Comparison of ENCODE assay signal across 8 cellular contexts in the genomic region with DNA sequence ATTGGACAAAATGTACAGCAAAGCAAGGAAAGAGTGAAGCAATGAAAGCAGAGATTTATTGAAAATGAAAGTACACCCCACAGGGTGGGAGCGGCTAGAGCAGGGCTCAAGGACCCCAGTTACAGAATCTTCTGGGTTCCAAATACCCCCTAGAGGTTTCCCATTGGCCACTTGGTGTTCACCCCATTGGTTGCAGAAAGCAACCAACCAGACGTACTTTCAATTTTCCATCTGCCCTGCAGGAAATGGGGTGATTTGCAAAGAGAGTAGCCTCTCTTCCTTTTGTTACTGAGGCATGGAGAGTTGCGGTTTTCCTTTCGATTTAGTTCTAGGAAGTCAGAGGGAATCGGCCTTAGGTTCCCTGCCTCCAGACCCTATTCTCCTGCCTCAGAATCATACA. TPM values are rescaled to one million over a fixed set of nuclear protein-coding genes. Genes with fewer than 3 reads are reported as not detected.
DNase-seq lines count a peak whose midpoint lies in the region; ATAC-seq and TF ChIP-seq lines count a peak whose summit lies in the region.

No MANE protein-coding gene starts in this region.

- peak overlapping the region; percentile 99 for H3K27ac Mint-ChIP-seq in CD8-positive, alpha-beta T cell
- peak overlapping the region; percentile 94 for H3K27ac Mint-ChIP-seq in activated T-helper 2 cell treated with anti-CD3 and anti-CD28 coated beads, Interferon-gamma antibody, Interleukin-2, Interleukin-4, amounts not matched to agents 10 μg/mL and 5 μg/mL and 100 μg/mL, durations not matched to agents 14 hours and 24 hours and 36 hours

- H3K4me1 Mint-ChIP-seq in CD8-positive, alpha-beta T cell (ENCODE audit: low read depth): peaks cover 77% of the 10 kb centered on the region
- H3K4me1 Mint-ChIP-seq in activated T-helper 2 cell treated with anti-CD3 and anti-CD28 coated beads, Interferon-gamma antibody, Interleukin-2, Interleukin-4, amounts not matched to agents 10 μg/mL and 5 μg/mL and 100 μg/mL, durations not matched to agents 14 hours and 24 hours and 36 hours (ENCODE audit: low read depth): peaks cover 50% of the 10 kb centered on the region

- ATAC-seq in CD8-positive, alpha-beta T cell: peak; percentile 7
- ATAC-seq in left lung (no peak), GM18907 (IDR thresholded peaks at IDR 0.05; ENCODE audit: unreplicated experiment) (no peak), GM19463 (IDR thresholded peaks at IDR 0.05; ENCODE audit: unreplicated experiment) (no peak)

- peak overlapping the region; percentile 17 for H3K4me3 ChIP-seq in CD8-positive, alpha-beta T cell (ENCODE audit: low read depth, low read length)
- H3K4me3 ChIP-seq in HL-60 (replicated peaks; ENCODE audit: insufficient read depth, low read length) (peak overlapping the region; percentile 86), left lung (peak overlapping the region; percentile 87 to 94), tibial artery (peak overlapping the region; percentile 20 to 84)

- peaks cover 6% of the 10 kb centered on the region for H3K36me3 ChIP-seq in CD8-positive, alpha-beta T cell (ENCODE audit: insufficient read depth, low read length)
- H3K36me3 ChIP-seq in left lung: peaks cover 0 to 43% of the 10 kb centered on the region in 2 donors
- peaks cover 0 to 27% (median 12%) of the 10 kb centered on the region in 3 donors for H3K36me3 ChIP-seq in tibial artery

- H3K27ac ChIP-seq in CD8-positive, alpha-beta T cell (ENCODE audit: low read depth, low read length): peak overlapping the region; percentile 24
- peak overlapping the region; percentile 81 for H3K27ac ChIP-seq in HL-60 (replicated peaks)
- H3K27ac ChIP-seq in left lung: peak overlapping the region; percentile 91 to 93
- H3K27ac ChIP-seq in tibial artery: peak overlapping the region; percentile 89 to 97

- no peaks in the 10 kb centered on the region for H3K9me3 Mint-ChIP-seq in CD8-positive, alpha-beta T cell
- H3K9me3 Mint-ChIP-seq in activated T-helper 2 cell treated with anti-CD3 and anti-CD28 coated beads, Interferon-gamma antibody, Interleukin-2, Interleukin-4, amounts not matched to agents 10 μg/mL and 5 μg/mL and 100 μg/mL, durations not matched to agents 14 hours and 24 hours and 36 hours: no peaks in the 10 kb centered on the region

- H3K36me3 Mint-ChIP-seq in CD8-positive, alpha-beta T cell: peaks cover 42% of the 10 kb centered on the region
- H3K36me3 Mint-ChIP-seq in activated T-helper 2 cell treated with anti-CD3 and anti-CD28 coated beads, Interferon-gamma antibody, Interleukin-2, Interleukin-4, amounts not matched to agents 10 μg/mL and 5 μg/mL and 100 μg/mL, durations not matched to agents 14 hours and 24 hours and 36 hours (ENCODE audit: low read depth): peaks cover 45% of the 10 kb centered on the region

- TF ChIP-seq CTCF in CD8-positive, alpha-beta T cell (IDR thresholded peaks at IDR 0.05): no peak
- TF ChIP-seq CTCF in HL-60 (IDR thresholded peaks at IDR 0.05; ENCODE audit: insufficient read depth, low read length): no peak
- no peak for TF ChIP-seq CTCF in left lung (IDR thresholded peaks at IDR 0.05)
- TF ChIP-seq CTCF in tibial artery (IDR thresholded peaks at IDR 0.05): peak in 1 of 2 experiments; percentile 5

- intact Hi-C loops in CD8-positive, alpha-beta T cell (cut with DNase I, micrococcal nuclease): loop anchor here (10.0 kb wide), 5 partner anchors 548 to 1882 kb away; partner anchors contain the start of genes ARID3B (in 1 of the 2), CLK3 (in 1 of the 2), COX5A (in 1 of the 2) and MYO9A (in 1 of the 2)
- intact Hi-C loops in activated T-helper 2 cell treated with anti-CD3 and anti-CD28 coated beads, Interferon-gamma antibody, Interleukin-2, Interleukin-4, amounts not matched to agents 10 μg/mL and 5 μg/mL and 100 μg/mL, durations not matched to agents 14 hours and 24 hours and 36 hours (cut with micrococcal nuclease): loop anchor here (2.0 to 10.0 kb wide), 3 partner anchors 24 to 788 kb away; partner anchors contain the start of genes CSK and UBL7
- intact Hi-C loops in left lung (cut with DNase I) (no loop called here), tibial artery (cut with DNase I; ENCODE audit: low total_unique reads) (no loop called here)

- no peaks in the 10 kb centered on the region for H3K27me3 Mint-ChIP-seq in CD8-positive, alpha-beta T cell (ENCODE audit: low read depth)
- H3K27me3 Mint-ChIP-seq in activated T-helper 2 cell treated with anti-CD3 and anti-CD28 coated beads, Interferon-gamma antibody, Interleukin-2, Interleukin-4, amounts not matched to agents 10 μg/mL and 5 μg/mL and 100 μg/mL, durations not matched to agents 14 hours and 24 hours and 36 hours (ENCODE audit: low read depth): no peaks in the 10 kb centered on the region

- peaks cover 64% of the 10 kb centered on the region for H3K4me1 ChIP-seq in CD8-positive, alpha-beta T cell (ENCODE audit: insufficient read depth, low read length)
- peaks cover 13 to 82% of the 10 kb centered on the region in 2 donors for H3K4me1 ChIP-seq in left lung
- H3K4me1 ChIP-seq in tibial artery: peaks cover 0 to 64% (median 49%) of the 10 kb centered on the region in 4 donors

- POLR2A ChIA-PET in CD8-positive, alpha-beta T cell (lab: Charles Lee): no interaction called here

- no peaks in the 10 kb centered on the region for H3K9me3 ChIP-seq in CD8-positive, alpha-beta T cell (ENCODE audit: low read length)
- H3K9me3 ChIP-seq in left lung (no peaks in the 10 kb centered on the region), tibial artery (no peaks in the 10 kb centered on the region)

- DNase-seq in CD8-positive, alpha-beta T cell: peak in 2 of 7 experiments; percentile 28 to 37
- DNase-seq in HL-60 (ENCODE audit: low read depth in 1 of 2, low spot score in 1 of 2) (peak in 1 of 2 experiments; percentile 47), left lung (no peak), tibial artery (no peak), NCI-H2227 treated with DMSO at 0.1 percent for 48 hours (lab: John Stamatoyannopoulos, UW) (no peak)
- DNase-seq in activated T-helper 2 cell treated with anti-CD3 and anti-CD28 coated beads, Interferon-gamma antibody, Interleukin-2, Interleukin-4, amounts not matched to agents 10 μg/mL and 5 μg/mL and 100 μg/mL, durations not matched to agents 14 hours and 24 hours and 36 hours (ENCODE audit: low spot score): peak; percentile 51

- H3K4me3 Mint-ChIP-seq in CD8-positive, alpha-beta T cell: peak overlapping the region; percentile 100
- H3K4me3 Mint-ChIP-seq in activated T-helper 2 cell treated with anti-CD3 and anti-CD28 coated beads, Interferon-gamma antibody, Interleukin-2, Interleukin-4, amounts not matched to agents 10 μg/mL and 5 μg/mL and 100 μg/mL, durations not matched to agents 14 hours and 24 hours and 36 hours (ENCODE audit: low read depth): peak overlapping the region; percentile 90

- CTCF ChIA-PET in CD8-positive, alpha-beta T cell (lab: Charles Lee): interaction anchor here (0.9 to 1.1 kb wide), 5 partner anchors 10 to 51 kb away, joined by 3 to 5 read pairs (median 4); no protein-coding TSS in a partner anchor

- no peaks in the 10 kb centered on the region for H3K27me3 ChIP-seq in CD8-positive, alpha-beta T cell (ENCODE audit: insufficient read depth, low read length)
- H3K27me3 ChIP-seq in HL-60 (ENCODE audit: insufficient read depth, poor library complexity, severe bottlenecking) (no peaks in the 10 kb centered on the region), left lung (no peaks in the 10 kb centered on the region), tibial artery (no peaks in the 10 kb centered on the region)

RNA-seq across cellular contexts. Expression of gene PML, which starts 2.4 kb away (rescaled TPM):
- total RNA-seq in CD8-positive, alpha-beta T cell: 10 to 100 TPM; 29.2 to 29.6 TPM
- total RNA-seq in activated T-helper 2 cell treated with anti-CD3 and anti-CD28 coated beads, Interferon-gamma antibody, Interleukin-2, Interleukin-4, amounts not matched to agents 10 μg/mL and 5 μg/mL and 100 μg/mL, durations not matched to agents 14 hours and 24 hours and 36 hours: 64.5 and 70.2 TPM in 2 replicates
- total RNA-seq in left lung: 10 to 100 TPM; 61.2 to 75.2 TPM

RNA-seq across cellular contexts. Expression of gene STOML1, which starts 4.8 kb away (rescaled TPM):
- total RNA-seq in CD8-positive, alpha-beta T cell: 1 to 10 TPM; 2.5 to 4.8 TPM
- total RNA-seq in activated T-helper 2 cell treated with anti-CD3 and anti-CD28 coated beads, Interferon-gamma antibody, Interleukin-2, Interleukin-4, amounts not matched to agents 10 μg/mL and 5 μg/mL and 100 μg/mL, durations not matched to agents 14 hours and 24 hours and 36 hours: 8.6 and 9.2 TPM in 2 replicates
- total RNA-seq in left lung: 10 to 100 TPM; 20.0 to 29.3 TPM

Comparison
In these comparisons a context has a peak if more than half of its experiments do, and no peak if none do; other contexts are left out.
1. H3K27ac ChIP-seq: peak in every context shown above with its lines; median percentile 93 in tibial artery; 92 in left lung; 81 in HL-60; 24 in CD8-positive, alpha-beta T cell.
2. H3K4me3 ChIP-seq: peak in every context shown above with its lines; median percentile 90 in left lung; 86 in HL-60; 52 in tibial artery; 17 in CD8-positive, alpha-beta T cell.
3. intact Hi-C loops: an anchor here in CD8-positive, alpha-beta T cell (10.0 kb wide) and activated T-helper 2 cell treated with anti-CD3 and anti-CD28 coated beads, Interferon-gamma antibody, Interleukin-2, Interleukin-4, amounts not matched to agents 10 μg/mL and 5 μg/mL and 100 μg/mL, durations not matched to agents 14 hours and 24 hours and 36 hours (2.0 to 10.0 kb wide); none called in left lung and tibial artery.